Comparison of ENCODE assay signal across 8 cellular contexts in genomic region chr2:219309278-219309677, GRCh38. TPM values are rescaled to one million over a fixed set of nuclear protein-coding genes. Genes with fewer than 3 reads are reported as not detected.
DNase-seq lines count a peak whose midpoint lies in the region; ATAC-seq, FAIRE-seq and TF ChIP-seq lines count a peak whose summit lies in the region.

TSS of gene PTPRN (minus strand) at chr2:219309401. CDS start at chr2:219309332, 69 bp downstream.

- no peaks in the 10 kb centered on the region for H3K36me3 ChIP-seq in pancreas

- intact Hi-C loops in pancreas (cut with DNase I), result loop anchor here in 2 of 3 donors (10.0 kb wide), 2 partner anchors 144 to 274 kb away; partner anchors contain the start of gene NHEJ1 (in 1 of the 2)

- no peak within 1 kb of the TSS for H3K27ac Mint-ChIP-seq in effector memory CD8-positive, alpha-beta T cell

- H3K4me1 Mint-ChIP-seq in effector memory CD8-positive, alpha-beta T cell (ENCODE audit: low read depth in 2 of 2), result peaks cover 0 to 2% of the 10 kb centered on the region in 2 donors

- no peaks in the 10 kb centered on the region for H3K9me3 ChIP-seq in pancreas

- no peaks in the 10 kb centered on the region for H3K4me1 ChIP-seq in pancreas

- peaks cover 56 to 80% of the 10 kb centered on the region in 2 donors for H3K27me3 Mint-ChIP-seq in effector memory CD8-positive, alpha-beta T cell

- peak; percentile 19 for ATAC-seq in effector memory CD8-positive, alpha-beta T cell (replicated peaks)
- peak in 3 of 4 donors; percentile 37 to 87 (median 81) for ATAC-seq in pancreas
- ATAC-seq in HG03469 (IDR thresholded peaks at IDR 0.05; ENCODE audit: unreplicated experiment), result no peak

- peaks cover 3% of the 10 kb centered on the region for H3K36me3 Mint-ChIP-seq in effector memory CD8-positive, alpha-beta T cell (ENCODE audit: insufficient read depth)

- H3K4me3 Mint-ChIP-seq in effector memory CD8-positive, alpha-beta T cell, result no peak within 1 kb of the TSS

- in situ Hi-C loops in ACHN (cut with HindIII; ENCODE audit: low pct_ligation_motif_present, low pct_unique_long_range_greater_than_20kb, low sequenced_read_pairs), result no loop called here

- no peak for TF ChIP-seq CTCF in pancreas (IDR thresholded peaks at IDR 0.05)

- peak within 1 kb of the TSS in 1 of 4 donors; percentile 6 for H3K4me3 ChIP-seq in pancreas

- DNase-seq in H4 (ENCODE audit: low spot score) (no peak), NCI-H510A (lab: John Stamatoyannopoulos, UW) (peak; percentile 85), pancreas (no peak), ACHN (no peak), NCI-H187 (lab: John Stamatoyannopoulos, UW) (no peak)
- DNase-seq in effector memory CD8-positive, alpha-beta T cell, result no peak
- DNase-seq in activated naive CD4-positive, alpha-beta T cell treated with anti-CD3 and anti-CD28 coated beads, Interleukin-2, amount 50 U/mL, for 16 hours, result no peak

- peaks cover 0 to 13% (median 2%) of the 10 kb centered on the region in 4 donors for H3K27me3 ChIP-seq in pancreas

- 4% methylated on average over 35 to 37 of the region's 37 CpGs for WGBS in pancreas, 2 donors

- no peak within 1 kb of the TSS for H3K27ac ChIP-seq in pancreas

- no peaks in the 10 kb centered on the region for H3K9me3 Mint-ChIP-seq in effector memory CD8-positive, alpha-beta T cell

- no peak for FAIRE-seq in pancreas (lab: Jason Lieb, UNC)

RNA-seq across cellular contexts. Expression of gene PTPRN, which starts in this region (rescaled TPM):
- 6.8 and 10.0 TPM in 2 replicates for total RNA-seq in H4 (2014; rRNA removed; shearing (Covaris generic))
- 10 to 100 TPM in 4 of 6 donors, 1 to 10 TPM in 2; 6.3 to 81.7 (median 23.7) TPM for total RNA-seq in pancreas
- polyA plus RNA-seq in pancreas, result 100 to 1,000 TPM in 1 of 2 donors, 10 to 100 TPM in 1; 58.3 to 220 TPM
